In the genomic region with DNA sequence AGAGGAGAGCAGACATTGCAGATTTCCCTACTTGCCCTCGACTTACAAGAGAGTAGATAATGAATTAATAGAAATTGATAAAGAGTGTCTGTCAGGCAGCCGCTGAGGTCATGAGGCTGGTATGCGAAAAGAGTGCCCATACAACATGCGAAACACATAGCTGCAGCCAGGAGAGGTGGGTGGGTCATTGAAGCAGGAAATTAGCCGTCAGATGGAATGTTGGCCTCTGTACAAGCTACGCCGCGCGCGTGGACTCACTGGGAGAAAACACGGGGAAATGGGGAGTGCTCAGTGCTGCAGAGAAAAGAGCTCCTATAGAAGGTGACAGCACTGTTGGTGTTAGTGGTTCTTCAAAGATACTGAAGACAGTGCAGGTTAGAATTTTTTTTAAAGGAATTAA, we compare ENCODE assay signal across 8 cellular contexts.
DNase-seq lines count a peak whose midpoint lies in the region; ATAC-seq and TF ChIP-seq lines count a peak whose summit lies in the region.

No MANE protein-coding gene starts in this region.

- no peaks in the 10 kb centered on the region for H3K27me3 Mint-ChIP-seq in chondrocyte (ENCODE audit: low read depth)

- H3K4me3 Mint-ChIP-seq in chondrocyte (ENCODE audit: unreplicated experiment): peak overlapping the region; percentile 61

- H3K4me1 Mint-ChIP-seq in chondrocyte (ENCODE audit: low read depth): peaks cover 51% of the 10 kb centered on the region

- peaks cover 4% of the 10 kb centered on the region for H3K9me3 Mint-ChIP-seq in chondrocyte (ENCODE audit: low read depth)

- peak; percentile 50 for TF ChIP-seq CTCF in chondrocyte (IDR thresholded peaks at IDR 0.05)
- peak in 5 of 7 experiments; percentile 8 to 34 (median 17) for TF ChIP-seq CTCF in stomach (IDR thresholded peaks at IDR 0.05)

- WGBS in stomach, 5 donors: 9 to 28% (median 19%) methylated on average over 11 of the region's 11 CpGs

- H3K9me3 ChIP-seq in stomach: no peaks in the 10 kb centered on the region

- peak; percentile 93 for ATAC-seq in left colon

- H3K4me3 ChIP-seq in stomach: peak overlapping the region in 3 of 4 donors; percentile 13 to 22 (median 20)

- intact Hi-C loops in left colon (cut with DNase I, micrococcal nuclease) (no loop called here), stomach (cut with DNase I; ENCODE audit: low total_unique reads) (no loop called here)

- no peak for TF ChIP-seq EP300 in stomach (IDR thresholded peaks at IDR 0.05)

- H3K27ac ChIP-seq in stomach: peak overlapping the region; percentile 22 to 74 (median 60)

- H3K4me1 ChIP-seq in stomach: peaks cover 5 to 47% (median 23%) of the 10 kb centered on the region in 4 donors

- DNase-seq in HT-29 (ENCODE audit: low spot score): peak; percentile 83
- DNase-seq in chondrocyte (ENCODE audit: low spot score): no peak
- peak; percentile 54 to 64 for DNase-seq in left colon
- peak; percentile 80 for DNase-seq in stomach
- DNase-seq in NCI-H2029 treated with DMSO at 0.1 percent for 48 hours (lab: John Stamatoyannopoulos, UW): no peak
- DNase-seq in NCI-H1048 (lab: John Stamatoyannopoulos, UW): no peak
- no peak for DNase-seq in activated gamma-delta T cell treated with Interleukin-2 at 50 U/mL for 16 hours
- no peak for DNase-seq in activated effector memory CD4-positive, alpha-beta T cell treated with Interleukin-2 at 50 U/mL for 16 hours

- no peaks in the 10 kb centered on the region for H3K36me3 Mint-ChIP-seq in chondrocyte (ENCODE audit: low read depth)

- no peaks in the 10 kb centered on the region for H3K27me3 ChIP-seq in stomach

- H3K36me3 ChIP-seq in stomach: no peaks in the 10 kb centered on the region

- no peak for TF ChIP-seq POLR2A in stomach (IDR thresholded peaks at IDR 0.05)

- H3K27ac Mint-ChIP-seq in chondrocyte (ENCODE audit: unreplicated experiment): peak overlapping the region; percentile 77

Comparison
In these comparisons a context has a peak if more than half of its experiments do, and no peak if none do; other contexts are left out.
1. DNase-seq: peak in HT-29 (single experiment), left colon (2 of 2) and stomach (single experiment); none in chondrocyte (single experiment), NCI-H2029 treated with DMSO at 0.1 percent for 48 hours (single experiment), NCI-H1048 (single experiment), activated gamma-delta T cell treated with Interleukin-2 at 50 U/mL for 16 hours (single experiment) and activated effector memory CD4-positive, alpha-beta T cell treated with Interleukin-2 at 50 U/mL for 16 hours (single experiment).